2 cellular contexts compared by ENCODE assay signal in the genomic region with DNA sequence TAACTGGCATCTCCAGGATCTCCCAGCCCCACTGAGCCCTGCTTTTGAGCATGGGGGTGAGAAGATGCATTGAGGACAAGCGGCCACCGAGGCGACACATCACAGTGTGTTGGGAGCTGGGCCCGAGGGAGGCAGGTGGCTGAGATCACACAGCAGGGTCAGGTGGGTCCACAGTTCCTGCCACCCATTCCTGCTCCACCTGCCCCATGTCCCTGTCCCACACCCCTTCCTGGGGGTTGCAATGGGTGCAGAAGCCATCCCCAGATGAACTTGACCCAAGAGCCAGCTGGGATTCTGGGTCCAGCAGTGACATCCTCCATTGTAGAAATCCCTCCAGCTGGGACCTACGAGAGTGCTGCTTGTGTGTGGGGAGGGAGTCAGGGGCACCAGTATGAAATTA.
TF ChIP-seq lines count a peak whose summit lies in the region.

No MANE protein-coding gene starts in this region.

TF ChIP-seq in SK-N-SH, 30 proteins besides CTCF, POLR2A, EP300 and RAD21 (continued from another document):
- no peak for TF ChIP-seq FOXJ3 (CRISPR knock-in tag; IDR thresholded peaks at IDR 0.05)
- no peak for TF ChIP-seq GABPA (IDR thresholded peaks at IDR 0.05; ENCODE audit: low read depth)
- TF ChIP-seq NFIC (IDR thresholded peaks at IDR 0.05; ENCODE audit: borderline replicate concordance), result no peak
TF ChIP-seq in SK-N-SH: peak in this region for 0.

TF ChIP-seq in SK-N-SH treated with all-trans-retinoic acid at 6 μM for 48 hours, 23 proteins besides CTCF, POLR2A, EP300 and RAD21 (continued from another document):
- TF ChIP-seq GLIS3 (CRISPR knock-in tag; IDR thresholded peaks at IDR 0.05), result no peak
- TF ChIP-seq, protein P1, sequence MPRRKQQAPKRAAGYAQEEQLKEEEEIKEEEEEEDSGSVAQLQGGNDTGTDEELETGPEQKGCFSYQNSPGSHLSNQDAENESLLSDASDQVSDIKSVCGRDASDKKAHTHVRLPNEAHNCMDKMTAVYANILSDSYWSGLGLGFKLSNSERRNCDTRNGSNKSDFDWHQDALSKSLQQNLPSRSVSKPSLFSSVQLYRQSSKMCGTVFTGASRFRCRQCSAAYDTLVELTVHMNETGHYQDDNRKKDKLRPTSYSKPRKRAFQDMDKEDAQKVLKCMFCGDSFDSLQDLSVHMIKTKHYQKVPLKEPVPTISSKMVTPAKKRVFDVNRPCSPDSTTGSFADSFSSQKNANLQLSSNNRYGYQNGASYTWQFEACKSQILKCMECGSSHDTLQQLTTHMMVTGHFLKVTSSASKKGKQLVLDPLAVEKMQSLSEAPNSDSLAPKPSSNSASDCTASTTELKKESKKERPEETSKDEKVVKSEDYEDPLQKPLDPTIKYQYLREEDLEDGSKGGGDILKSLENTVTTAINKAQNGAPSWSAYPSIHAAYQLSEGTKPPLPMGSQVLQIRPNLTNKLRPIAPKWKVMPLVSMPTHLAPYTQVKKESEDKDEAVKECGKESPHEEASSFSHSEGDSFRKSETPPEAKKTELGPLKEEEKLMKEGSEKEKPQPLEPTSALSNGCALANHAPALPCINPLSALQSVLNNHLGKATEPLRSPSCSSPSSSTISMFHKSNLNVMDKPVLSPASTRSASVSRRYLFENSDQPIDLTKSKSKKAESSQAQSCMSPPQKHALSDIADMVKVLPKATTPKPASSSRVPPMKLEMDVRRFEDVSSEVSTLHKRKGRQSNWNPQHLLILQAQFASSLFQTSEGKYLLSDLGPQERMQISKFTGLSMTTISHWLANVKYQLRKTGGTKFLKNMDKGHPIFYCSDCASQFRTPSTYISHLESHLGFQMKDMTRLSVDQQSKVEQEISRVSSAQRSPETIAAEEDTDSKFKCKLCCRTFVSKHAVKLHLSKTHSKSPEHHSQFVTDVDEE (CRISPR knock-in tag; IDR thresholded peaks at IDR 0.05), result no peak
- no peak for TF ChIP-seq ZNF8 (CRISPR knock-in tag; IDR thresholded peaks at IDR 0.05)
- no peak for TF ChIP-seq ISL1 (CRISPR knock-in tag; IDR thresholded peaks at IDR 0.05)
- TF ChIP-seq RARB (CRISPR knock-in tag; IDR thresholded peaks at IDR 0.05), result no peak
- no peak for TF ChIP-seq ZNF70 (CRISPR knock-in tag; IDR thresholded peaks at IDR 0.05)
- TF ChIP-seq TOX (CRISPR knock-in tag; IDR thresholded peaks at IDR 0.05; ENCODE audit: borderline replicate concordance), result no peak
- TF ChIP-seq, protein P2, sequence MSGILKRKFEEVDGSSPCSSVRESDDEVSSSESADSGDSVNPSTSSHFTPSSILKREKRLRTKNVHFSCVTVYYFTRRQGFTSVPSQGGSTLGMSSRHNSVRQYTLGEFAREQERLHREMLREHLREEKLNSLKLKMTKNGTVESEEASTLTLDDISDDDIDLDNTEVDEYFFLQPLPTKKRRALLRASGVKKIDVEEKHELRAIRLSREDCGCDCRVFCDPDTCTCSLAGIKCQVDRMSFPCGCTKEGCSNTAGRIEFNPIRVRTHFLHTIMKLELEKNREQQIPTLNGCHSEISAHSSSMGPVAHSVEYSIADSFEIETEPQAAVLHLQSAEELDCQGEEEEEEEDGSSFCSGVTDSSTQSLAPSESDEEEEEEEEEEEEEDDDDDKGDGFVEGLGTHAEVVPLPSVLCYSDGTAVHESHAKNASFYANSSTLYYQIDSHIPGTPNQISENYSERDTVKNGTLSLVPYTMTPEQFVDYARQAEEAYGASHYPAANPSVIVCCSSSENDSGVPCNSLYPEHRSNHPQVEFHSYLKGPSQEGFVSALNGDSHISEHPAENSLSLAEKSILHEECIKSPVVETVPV (CRISPR knock-in tag; IDR thresholded peaks at IDR 0.05), result no peak
- TF ChIP-seq PPARA (CRISPR knock-in tag; IDR thresholded peaks at IDR 0.05; ENCODE audit: borderline replicate concordance), result no peak
- TF ChIP-seq, protein P3, sequence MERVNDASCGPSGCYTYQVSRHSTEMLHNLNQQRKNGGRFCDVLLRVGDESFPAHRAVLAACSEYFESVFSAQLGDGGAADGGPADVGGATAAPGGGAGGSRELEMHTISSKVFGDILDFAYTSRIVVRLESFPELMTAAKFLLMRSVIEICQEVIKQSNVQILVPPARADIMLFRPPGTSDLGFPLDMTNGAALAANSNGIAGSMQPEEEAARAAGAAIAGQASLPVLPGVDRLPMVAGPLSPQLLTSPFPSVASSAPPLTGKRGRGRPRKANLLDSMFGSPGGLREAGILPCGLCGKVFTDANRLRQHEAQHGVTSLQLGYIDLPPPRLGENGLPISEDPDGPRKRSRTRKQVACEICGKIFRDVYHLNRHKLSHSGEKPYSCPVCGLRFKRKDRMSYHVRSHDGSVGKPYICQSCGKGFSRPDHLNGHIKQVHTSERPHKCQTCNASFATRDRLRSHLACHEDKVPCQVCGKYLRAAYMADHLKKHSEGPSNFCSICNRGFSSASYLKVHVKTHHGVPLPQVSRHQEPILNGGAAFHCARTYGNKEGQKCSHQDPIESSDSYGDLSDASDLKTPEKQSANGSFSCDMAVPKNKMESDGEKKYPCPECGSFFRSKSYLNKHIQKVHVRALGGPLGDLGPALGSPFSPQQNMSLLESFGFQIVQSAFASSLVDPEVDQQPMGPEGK (CRISPR knock-in tag; IDR thresholded peaks at IDR 0.05; ENCODE audit: borderline replicate concordance), result no peak
- TF ChIP-seq TCF4 (CRISPR knock-in tag; IDR thresholded peaks at IDR 0.05; ENCODE audit: borderline replicate concordance), result no peak
- TF ChIP-seq ZFP3 (CRISPR knock-in tag; IDR thresholded peaks at IDR 0.05), result no peak
- TF ChIP-seq ZFP30 (CRISPR knock-in tag; IDR thresholded peaks at IDR 0.05), result no peak
- TF ChIP-seq SNAI2 (CRISPR knock-in tag; IDR thresholded peaks at IDR 0.05), result no peak
- TF ChIP-seq ZC3H10 (CRISPR knock-in tag; IDR thresholded peaks at IDR 0.05), result no peak
